In the genomic region with DNA sequence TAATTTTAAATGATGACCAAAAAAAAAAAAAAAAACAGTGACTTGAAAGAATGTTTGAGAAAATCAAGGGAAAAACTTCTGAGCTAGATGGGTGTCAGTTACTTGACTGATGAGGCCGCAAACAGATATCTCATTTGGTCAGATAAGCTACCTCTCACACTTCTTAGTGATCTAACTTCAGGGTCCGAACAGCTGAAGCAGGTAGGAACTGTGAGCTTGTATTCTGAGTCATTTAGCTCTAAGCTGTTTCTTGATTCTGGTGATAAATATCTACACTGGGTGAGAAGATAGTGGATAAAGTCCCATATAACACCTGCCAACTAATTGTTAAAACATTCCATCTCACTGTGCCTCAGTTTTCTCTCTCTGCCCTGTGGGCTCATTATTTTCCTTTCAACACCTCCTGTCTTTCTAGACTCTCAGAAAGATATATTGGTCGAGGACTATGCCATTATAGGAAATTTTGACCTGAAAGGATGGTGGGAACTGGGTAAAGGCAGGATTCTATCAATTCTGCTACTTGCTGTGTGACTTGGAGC, we compare ENCODE assay signal across 9 cellular contexts. TPM values are rescaled to one million over a fixed set of nuclear protein-coding genes. Genes with fewer than 3 reads are reported as not detected.
DNase-seq lines count a peak whose midpoint lies in the region; ATAC-seq, FAIRE-seq and TF ChIP-seq lines count a peak whose summit lies in the region.
"Had no signal": no experiment of that assay in that cellular context is flagged by ENCODE, and none has a peak within 500 bp of the region (broad histone marks: within the 10 kb centered on the region; RNA-seq: fewer than 3 reads in every experiment).

No MANE protein-coding gene starts in this region.

- ATAC-seq in CD4-positive, CD25-positive, alpha-beta regulatory T cell (ENCODE audit: low read depth in 2 of 2) = no peak
- ATAC-seq in HG02885 (IDR thresholded peaks at IDR 0.05; ENCODE audit: poor library complexity, unreplicated experiment) (no peak), esophagus mucosa (no peak)

- peak overlapping the region; percentile 55 to 77 (median 68) for H3K4me3 Mint-ChIP-seq in CD4-positive, CD25-positive, alpha-beta regulatory T cell

- H3K9me3 ChIP-seq in CD4-positive, CD25-positive, alpha-beta regulatory T cell (ENCODE audit: control insufficient read depth in 2 of 2, low read length in 2 of 2) = no peaks in the 10 kb centered on the region
- no peaks in the 10 kb centered on the region for H3K9me3 ChIP-seq in esophagus muscularis mucosa

- H3K27me3 ChIP-seq in CD4-positive, CD25-positive, alpha-beta regulatory T cell (ENCODE audit: control insufficient read depth, insufficient read depth, low read length) = no peaks in the 10 kb centered on the region
- no peaks in the 10 kb centered on the region for H3K27me3 ChIP-seq in KMS-11 (ENCODE audit: insufficient read depth, low read depth)
- no peaks in the 10 kb centered on the region for H3K27me3 ChIP-seq in esophagus muscularis mucosa

- WGBS in esophagus muscularis mucosa = 96% methylated on average over 3 of the region's 3 CpGs

- peaks cover 9% of the 10 kb centered on the region for H3K36me3 Mint-ChIP-seq in CD4-positive, CD25-positive, alpha-beta regulatory T cell

- intact Hi-C loops in esophagus muscularis mucosa (cut with DNase I) = no loop called here

- H3K4me2 ChIP-seq in KMS-11 = peak overlapping the region; percentile 73

- H3K27ac ChIP-seq in CD4-positive, CD25-positive, alpha-beta regulatory T cell (ENCODE audit: insufficient read depth, low read length, poor library complexity, severe bottlenecking) = peak overlapping the region; percentile 75
- peak overlapping the region; percentile 61 for H3K27ac ChIP-seq in KMS-11
- H3K27ac ChIP-seq in esophagus muscularis mucosa (replicated peaks in 1 of 4) = peak overlapping the region; percentile 8 to 47 (median 32)

- H3K36me3 ChIP-seq in CD4-positive, CD25-positive, alpha-beta regulatory T cell (ENCODE audit: control insufficient read depth, insufficient read depth, low read length) = peaks cover 2% of the 10 kb centered on the region
- H3K36me3 ChIP-seq in KMS-11 (ENCODE audit: insufficient read depth) (no peaks in the 10 kb centered on the region), esophagus muscularis mucosa (peaks cover 0 to 3% (median 0%) of the 10 kb centered on the region in 4 donors)

- FAIRE-seq in GM18507 (lab: Jason Lieb, UNC) = peak; percentile 62

- peak in 1 of 3 donors; percentile 34 for DNase-seq in CD4-positive, CD25-positive, alpha-beta regulatory T cell
- DNase-seq in GM18507 (ENCODE audit: extremely low spot score, insufficient read length, low read depth) = no peak
- DNase-seq in esophagus muscularis mucosa (ENCODE audit: extremely low spot score) = no peak
- no peak for DNase-seq in dermis blood vessel endothelial cell
- no peak for DNase-seq in DMS53 treated with DMSO at 0.1 percent for 48 hours (lab: John Stamatoyannopoulos, UW; ENCODE audit: unreplicated experiment)
- DNase-seq: Calu3 had no signal

- H3K4me1 ChIP-seq in CD4-positive, CD25-positive, alpha-beta regulatory T cell (ENCODE audit: control insufficient read depth, insufficient read depth, low read length, poor library complexity, severe bottlenecking) = peaks cover 33% of the 10 kb centered on the region
- H3K4me1 ChIP-seq in KMS-11 (ENCODE audit: low read depth, poor library complexity, severe bottlenecking) (peaks cover 37% of the 10 kb centered on the region), esophagus muscularis mucosa (peaks cover 17 to 45% (median 41%) of the 10 kb centered on the region in 4 donors)

- peak overlapping the region; percentile 81 for H3K4me3 ChIP-seq in CD4-positive, CD25-positive, alpha-beta regulatory T cell (ENCODE audit: low read depth, low read length)
- H3K4me3 ChIP-seq in KMS-11 (IDR thresholded peaks at IDR 0.05; ENCODE audit: insufficient read depth, low read depth, low read length) (no peak overlapping the region), esophagus muscularis mucosa (no peak overlapping the region)

- no peak for TF ChIP-seq POLR2A in esophagus muscularis mucosa (IDR thresholded peaks at IDR 0.05; ENCODE audit: low read depth)

- peak overlapping the region; percentile 85 to 93 (median 88) for H3K27ac Mint-ChIP-seq in CD4-positive, CD25-positive, alpha-beta regulatory T cell

- no peak overlapping the region for H3K9ac ChIP-seq in KMS-11

- TF ChIP-seq CTCF in KMS-11 (conservative IDR thresholded peaks at IDR 0.05; ENCODE audit: low read depth, low read length) (no peak), esophagus muscularis mucosa (IDR thresholded peaks at IDR 0.05) (no peak)

- H3K27me3 Mint-ChIP-seq in CD4-positive, CD25-positive, alpha-beta regulatory T cell = no peaks in the 10 kb centered on the region

- peaks cover 28 to 67% (median 38%) of the 10 kb centered on the region in 4 donors for H3K4me1 Mint-ChIP-seq in CD4-positive, CD25-positive, alpha-beta regulatory T cell

- no peak overlapping the region for H2AFZ ChIP-seq in KMS-11 (ENCODE audit: low read depth)

- TF ChIP-seq EP300 in esophagus muscularis mucosa (IDR thresholded peaks at IDR 0.05) = no peak

- H4K20me1 ChIP-seq in KMS-11 (ENCODE audit: insufficient read depth) = no peaks in the 10 kb centered on the region

- peaks cover 8% of the 10 kb centered on the region; the same call in 1 of the 2 replicates for H3K79me2 ChIP-seq in KMS-11 (ENCODE audit: insufficient read depth, low read depth)

- H3K9me3 Mint-ChIP-seq in CD4-positive, CD25-positive, alpha-beta regulatory T cell = no peaks in the 10 kb centered on the region

RNA-seq across cellular contexts. Expression of a gene that starts 7.7 kb away (rescaled TPM):
- total RNA-seq in CD4-positive, CD25-positive, alpha-beta regulatory T cell = 19.6 TPM
- 1 to 10 TPM; 1.8 to 3.1 (median 2.3) TPM for polyA plus RNA-seq in CD4-positive, CD25-positive, alpha-beta regulatory T cell
- 10 to 100 TPM; 20.7 to 28.3 (median 23.5) TPM for total RNA-seq in esophagus muscularis mucosa
- total RNA-seq in dermis blood vessel endothelial cell = 24.0 and 34.0 TPM in 2 replicates
- 11.9 TPM for total RNA-seq in esophagus mucosa
